1 cellular context compared by ENCODE assay signal in genomic region chr1:176241385-176242015, GRCh38.
TF ChIP-seq lines count a peak whose summit lies in the region.

No MANE protein-coding gene starts in this region.

TF ChIP-seq in SK-N-SH, 30 proteins besides CTCF, POLR2A, EP300 and RAD21 (continued from another document):
- TF ChIP-seq MAX (IDR thresholded peaks at IDR 0.05; ENCODE audit: low read depth) = no peak
